In the genomic region with DNA sequence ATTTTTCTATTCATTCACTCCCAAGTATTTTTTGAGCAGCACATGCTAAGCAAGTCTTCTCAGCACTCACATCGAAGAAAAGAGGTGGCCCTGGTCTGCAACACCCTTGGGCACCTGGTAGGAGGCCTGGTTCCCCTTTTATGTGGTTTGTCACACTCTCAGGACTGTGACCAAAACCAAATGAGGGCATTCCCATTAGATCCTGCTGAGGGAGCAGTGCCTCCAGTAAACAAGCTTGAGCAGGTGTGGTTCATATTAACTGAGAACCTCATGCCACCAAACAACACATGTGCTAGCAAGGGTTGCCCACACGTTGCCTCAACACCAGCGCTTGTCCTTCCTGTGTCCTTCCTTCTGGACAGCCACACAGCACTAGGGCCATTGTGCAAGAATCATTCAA, we compare ENCODE assay signal across 9 cellular contexts. TPM values are rescaled to one million over a fixed set of nuclear protein-coding genes. Genes with fewer than 3 reads are reported as not detected.
DNase-seq lines count a peak whose midpoint lies in the region; ATAC-seq and TF ChIP-seq lines count a peak whose summit lies in the region.
"Had no signal": no experiment of that assay in that cellular context is flagged by ENCODE, and none has a peak within 500 bp of the region (broad histone marks: within the 10 kb centered on the region; RNA-seq: fewer than 3 reads in every experiment).

No MANE protein-coding gene starts in this region.

- no peaks in the 10 kb centered on the region for H3K36me3 Mint-ChIP-seq in stimulated activated memory B cell treated with anti-CD40 and anti-IgM and Interleukin-4, amounts not matched to agents 10 μg/mL and 1 μg/mL and 100 μg/mL, for 72 hours
- H3K36me3 Mint-ChIP-seq in glutamatergic neuron (ENCODE audit: unreplicated experiment), result peaks cover 11% of the 10 kb centered on the region

- DNase-seq in NCI-H526 (lab: John Stamatoyannopoulos, UW) (peak; percentile 16 to 21), NCI-H526 treated with DMSO at 0.1 percent for 48 hours (lab: John Stamatoyannopoulos, UW) (no peak), NCI-H524 treated with DMSO at 0.1 percent for 48 hours (lab: John Stamatoyannopoulos, UW) (peak; percentile 8), glutamatergic neuron (no peak), pons (ENCODE audit: low spot score) (no peak)
- no peak for DNase-seq in activated CD8-positive, alpha-beta memory T cell treated with anti-CD3 and anti-CD28 coated beads, Interleukin-2, amount 50 U/mL, for 4 hours

- no peaks in the 10 kb centered on the region for H3K27me3 Mint-ChIP-seq in stimulated activated memory B cell treated with anti-CD40 and anti-IgM and Interleukin-4, amounts not matched to agents 10 μg/mL and 1 μg/mL and 100 μg/mL, for 72 hours
- no peaks in the 10 kb centered on the region for H3K27me3 Mint-ChIP-seq in glutamatergic neuron (ENCODE audit: unreplicated experiment)

- peak overlapping the region; percentile 53 for H3K4me3 Mint-ChIP-seq in stimulated activated memory B cell treated with anti-CD40 and anti-IgM and Interleukin-4, amounts not matched to agents 10 μg/mL and 1 μg/mL and 100 μg/mL, for 72 hours
- no peak overlapping the region for H3K4me3 Mint-ChIP-seq in glutamatergic neuron (ENCODE audit: unreplicated experiment)

- peak overlapping the region; percentile 42 for H3K27ac Mint-ChIP-seq in stimulated activated memory B cell treated with anti-CD40 and anti-IgM and Interleukin-4, amounts not matched to agents 10 μg/mL and 1 μg/mL and 100 μg/mL, for 72 hours
- no peak overlapping the region for H3K27ac Mint-ChIP-seq in glutamatergic neuron (ENCODE audit: unreplicated experiment)

- peaks cover 52% of the 10 kb centered on the region for H3K4me1 Mint-ChIP-seq in stimulated activated memory B cell treated with anti-CD40 and anti-IgM and Interleukin-4, amounts not matched to agents 10 μg/mL and 1 μg/mL and 100 μg/mL, for 72 hours
- peaks cover 9% of the 10 kb centered on the region for H3K4me1 Mint-ChIP-seq in glutamatergic neuron (ENCODE audit: low read depth, unreplicated experiment)

- no peak for TF ChIP-seq CTCF in glutamatergic neuron (IDR thresholded peaks at IDR 0.05; ENCODE audit: partially characterized antibody, unreplicated experiment)

- peak; percentile 59 for ATAC-seq in HG02870 (IDR thresholded peaks at IDR 0.05; ENCODE audit: unreplicated experiment)
- peak; percentile 94 for ATAC-seq in stimulated activated memory B cell treated with anti-CD40 and anti-IgM and Interleukin-4, amounts not matched to agents 10 μg/mL and 1 μg/mL and 100 μg/mL, for 72 hours
- ATAC-seq: body of pancreas had no signal

- no peaks in the 10 kb centered on the region for H3K9me3 Mint-ChIP-seq in stimulated activated memory B cell treated with anti-CD40 and anti-IgM and Interleukin-4, amounts not matched to agents 10 μg/mL and 1 μg/mL and 100 μg/mL, for 72 hours
- H3K9me3 Mint-ChIP-seq in glutamatergic neuron (ENCODE audit: unreplicated experiment), result peaks cover 15% of the 10 kb centered on the region

RNA-seq across cellular contexts. Expression of a gene that starts 26.9 kb away (rescaled TPM):
- total RNA-seq in glutamatergic neuron (ENCODE audit: unreplicated experiment), result 10.7 TPM

Comparison
In these comparisons a context has a peak if more than half of its experiments do, and no peak if none do; other contexts are left out.
1. DNase-seq: peak in NCI-H526 (2 of 2) and NCI-H524 treated with DMSO at 0.1 percent for 48 hours (single experiment); none in NCI-H526 treated with DMSO at 0.1 percent for 48 hours (single experiment), glutamatergic neuron (single experiment), pons (single experiment) and activated CD8-positive, alpha-beta memory T cell treated with anti-CD3 and anti-CD28 coated beads, Interleukin-2, amount 50 U/mL, for 4 hours (single experiment).